Comparison of ENCODE assay signal across 34 cellular contexts in the genomic region with DNA sequence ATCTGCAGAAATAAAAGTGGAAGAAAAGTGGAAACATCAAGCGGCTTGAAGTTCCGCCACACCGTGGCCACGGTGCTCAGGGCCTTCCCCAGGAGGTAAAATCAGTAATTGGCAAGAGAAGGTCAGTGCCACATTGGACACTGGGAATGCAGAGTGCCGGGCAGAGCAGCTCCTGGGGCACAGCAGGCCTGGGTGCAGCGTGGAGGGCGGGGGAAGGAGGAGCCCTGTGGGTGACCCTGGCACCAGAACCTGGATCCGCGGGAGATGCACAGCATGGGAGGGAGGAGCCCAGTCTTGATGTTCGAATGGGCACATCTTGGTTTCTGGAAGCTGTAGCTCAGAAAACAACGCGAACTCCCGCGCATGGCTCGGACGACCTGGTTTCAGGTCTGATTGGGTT.
"Had no signal": no experiment of that assay in that cellular context is flagged by ENCODE, and none has a peak within 500 bp of the region (broad histone marks: within the 10 kb centered on the region; RNA-seq: fewer than 3 reads in every experiment).

No MANE protein-coding gene starts in this region.

- H3K27ac ChIP-seq: KMS-11 had no signal

- H3K9me3 ChIP-seq: MG63 had no signal

- DNase-seq: Karpas-422, Kasumi-1, KG1, MG63, MM.1S, MV-4-11, NCI-H1048, NCI-H1092 treated with DMSO at 0.1 percent for 48 hours, NCI-H1105, NCI-H1105 treated with DMSO at 0.1 percent for 48 hours, NCI-H1417, NCI-H1417 treated with DMSO at 0.1 percent for 48 hours, NCI-H1436, NCI-H1436 treated with DMSO at 0.1 percent for 48 hours, NCI-H146, NCI-H1694, NCI-H1694 treated with DMSO at 0.1 percent for 48 hours, NCI-H187, NCI-H187 treated with DMSO at 0.1 percent for 48 hours, NCI-H1930, NCI-H2029, NCI-H2029 treated with DMSO at 0.1 percent for 48 hours, NCI-H2081, NCI-H2081 treated with DMSO at 0.1 percent for 48 hours, NCI-H2107, NCI-H2171, NCI-H2171 treated with DMSO at 0.1 percent for 48 hours, NCI-H2227 treated with DMSO at 0.1 percent for 48 hours, NCI-H226, NCI-H345, NCI-H446, NCI-H446 treated with DMSO at 0.1 percent for 48 hours, NCI-H510A had no signal

- H3K36me3 ChIP-seq: MG63 had no signal

- H3K4me2 ChIP-seq: KMS-11 had no signal

- H3K4me3 ChIP-seq: MG63 had no signal

- H3K9ac ChIP-seq: KMS-11 had no signal
